ENCODE assay signal across 25 cellular contexts in the genomic region with DNA sequence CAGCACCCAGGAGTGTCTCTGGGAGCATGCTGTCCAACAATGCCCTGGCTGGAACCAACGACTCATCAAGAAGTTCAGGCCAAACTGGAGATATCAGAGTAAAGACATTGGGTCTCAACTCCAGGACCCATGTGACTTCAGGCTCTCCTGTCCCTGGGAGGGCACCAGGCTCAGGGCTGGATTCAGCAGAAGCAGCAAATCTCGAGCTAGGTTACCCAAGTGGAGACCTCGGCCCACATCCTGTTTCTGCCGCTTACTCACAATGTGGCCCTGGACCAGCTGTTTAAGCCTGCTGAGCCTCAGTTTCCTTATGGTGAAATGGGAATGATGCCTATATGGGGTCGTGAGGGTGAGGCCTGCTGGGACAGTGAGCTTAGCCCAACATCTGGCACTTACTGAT. TPM values are rescaled to one million over a fixed set of nuclear protein-coding genes. Genes with fewer than 3 reads are reported as not detected.
DNase-seq lines count a peak whose midpoint lies in the region; ATAC-seq, FAIRE-seq and TF ChIP-seq lines count a peak whose summit lies in the region.
"Had no signal": no experiment of that assay in that cellular context is flagged by ENCODE, and none has a peak within 500 bp of the region (broad histone marks: within the 10 kb centered on the region; RNA-seq: fewer than 3 reads in every experiment).

No MANE protein-coding gene starts in this region.

- H3K36me3 ChIP-seq in H1 (ENCODE audit: control insufficient read depth in 2 of 4, insufficient read depth in 4 of 4, low read length in 3 of 4): no peaks in the 10 kb centered on the region
- H3K36me3 ChIP-seq: SJSA1 had no signal

- peaks cover 0 to 7% of the 10 kb centered on the region in 2 experiments for H4K20me1 ChIP-seq in H1 (replicated peaks in 1 of 2; ENCODE audit: control insufficient read depth in 1 of 2, insufficient read depth in 2 of 2, low read length in 2 of 2)

- H2BK12ac ChIP-seq in H1 (ENCODE audit: low read depth, low read length): no peak overlapping the region

- H2AFZ ChIP-seq in H1 (ENCODE audit: low read length): no peak overlapping the region

- no peak overlapping the region for H3K4ac ChIP-seq in H1 (replicated peaks; ENCODE audit: insufficient read length, low read depth, low read length)

- TF ChIP-seq EP300 in H1 (IDR thresholded peaks at IDR 0.05; ENCODE audit: borderline replicate concordance in 1 of 2, low read depth in 2 of 2, low read length in 2 of 2): no peak

- H3K9me3 ChIP-seq in H1 (ENCODE audit: insufficient read depth in 2 of 2, low read depth in 1 of 2, low read length in 1 of 2): no peaks in the 10 kb centered on the region
- H3K9me3 ChIP-seq: SJSA1 had no signal

- ATAC-seq in HG02759 (IDR thresholded peaks at IDR 0.05; ENCODE audit: unreplicated experiment): no peak
- no peak for ATAC-seq in HG03565 (IDR thresholded peaks at IDR 0.05; ENCODE audit: unreplicated experiment)
- ATAC-seq: Right ventricle myocardium inferior had no signal

- no peak overlapping the region for H4K8ac ChIP-seq in H1 (ENCODE audit: extremely low read depth, insufficient read depth, low read length)

- no peak overlapping the region for H4K5ac ChIP-seq in H1 (ENCODE audit: insufficient read length, low read depth, low read length)

- no peak overlapping the region for H3K23ac ChIP-seq in H1 (ENCODE audit: insufficient read length)

- no peak overlapping the region for H2BK5ac ChIP-seq in H1 (ENCODE audit: low read depth, low read length)

- FAIRE-seq in H1 (lab: Jason Lieb, UNC): no peak
- FAIRE-seq: GM18507 had no signal

- H3K27ac ChIP-seq in H1 (ENCODE audit: low read depth, low read length): no peak overlapping the region
- H3K27ac ChIP-seq: SJSA1 had no signal

- no peak overlapping the region for H3K56ac ChIP-seq in H1 (replicated peaks; ENCODE audit: insufficient read length, low read depth, low read length)

- no peak for TF ChIP-seq CTCF in H1 (IDR thresholded peaks at IDR 0.05; ENCODE audit: control extremely low read depth in 1 of 3, insufficient read depth in 1 of 3, low read depth in 1 of 3, low read length in 3 of 3)

- no peaks in the 10 kb centered on the region for H3K79me1 ChIP-seq in H1 (ENCODE audit: low read depth, low read length)

- H3K18ac ChIP-seq in H1 (ENCODE audit: extremely low read depth, low read length): no peak overlapping the region

- 86% methylated on average over 5 of the region's 5 CpGs; no CpG with 5 or more reads in 1 of the 2 experiments for WGBS in H1 (ENCODE audit: extremely low coverage in 1 of 2, insufficient coverage in 1 of 2, insufficient read length in 1 of 2, insufficient replicate concordance in 2 of 2, low coverage in 1 of 2, low lambda C conversion rate in 2 of 2, missing lambda C conversion rate in 1 of 2), 2 experiments

- H2BK120ac ChIP-seq in H1 (replicated peaks; ENCODE audit: low read depth, low read length): no peak overlapping the region

- TF ChIP-seq POLR2A in H1 (IDR thresholded peaks at IDR 0.05; ENCODE audit: control extremely low read depth in 1 of 2, low read depth in 2 of 2, low read length in 2 of 2): no peak

- TF ChIP-seq RAD21 in H1 (IDR thresholded peaks at IDR 0.05 in 1 of 2, conservative IDR thresholded peaks at IDR 0.05 in 1 of 2; ENCODE audit: low read depth in 2 of 2, low read length in 2 of 2): no peak

- CTCF ChIA-PET in H1 (lab: Charles Lee; ENCODE audit: partially characterized antibody): interaction anchor here (0.9 to 2.3 kb wide), 5 partner anchors 10 to 91 kb away, joined by 3 to 11 read pairs (median 5); no protein-coding TSS in a partner anchor

- H3K4me2 ChIP-seq in H1 (ENCODE audit: insufficient read depth in 1 of 2, low read depth in 2 of 2, low read length in 2 of 2): no peak overlapping the region

- no peak overlapping the region for H2AK5ac ChIP-seq in H1 (ENCODE audit: low read depth, low read length)

- no peak overlapping the region for H2BK15ac ChIP-seq in H1 (ENCODE audit: low read length)

- POLR2A ChIA-PET in H1 (lab: Charles Lee; ENCODE audit: partially characterized antibody): interaction anchor here (1.4 to 1.5 kb wide), 2 partner anchors 9 kb away, joined by 4 to 5 read pairs; a partner anchor contains a TSS

- H3K4me1 ChIP-seq in H1 (replicated peaks in 1 of 4; ENCODE audit: control insufficient read depth in 3 of 4, insufficient read depth in 4 of 4, low read length in 3 of 4): no peaks in the 10 kb centered on the region
- H3K4me1 ChIP-seq: SJSA1 had no signal

- H3K14ac ChIP-seq in H1 (ENCODE audit: insufficient read length): no peak overlapping the region

- no peak overlapping the region for H3K9ac ChIP-seq in H1 (replicated peaks in 1 of 4; ENCODE audit: extremely low read depth in 1 of 4, low read depth in 3 of 4, low read length in 3 of 4)

- no peaks in the 10 kb centered on the region for H3K79me2 ChIP-seq in H1 (ENCODE audit: control insufficient read depth in 1 of 2, insufficient read depth in 2 of 2, low read length in 2 of 2)

- no peak overlapping the region for H3K4me3 ChIP-seq in H1 (ENCODE audit: extremely low read depth in 1 of 4, insufficient read depth in 2 of 4, low read depth in 3 of 4, low read length in 4 of 4)
- H3K4me3 ChIP-seq: SJSA1 had no signal

- no peaks in the 10 kb centered on the region for H3K27me3 ChIP-seq in H1 (replicated peaks in 1 of 4; ENCODE audit: control insufficient read depth in 3 of 4, extremely low read depth in 1 of 4, insufficient read depth in 3 of 4, low read length in 3 of 4)
- H3K27me3 ChIP-seq: SJSA1 had no signal

- DNase-seq in activated CD4-positive, alpha-beta T cell treated with anti-CD3 and anti-CD28 coated beads for 48 hours: peak; percentile 12
- DNase-seq in activated CD4-positive, alpha-beta T cell treated with anti-CD3 and anti-CD28 coated beads, Interleukin-2, amount 50 U/mL, for 48 hours: no peak
- DNase-seq in A172 (ENCODE audit: low spot score): peak; percentile 19
- peak; percentile 20 for DNase-seq in NCI-H226
- DNase-seq in H1 (ENCODE audit: low read depth in 1 of 2, low spot score in 2 of 2): no peak
- DNase-seq in Ammon's horn (ENCODE audit: low spot score): no peak
- DNase-seq: 8988T, AML-193, GDM1, Kasumi-1, NCI-H1048, NCI-H1417 treated with DMSO at 0.1 percent for 48 hours, NCI-H187, NCI-H446 treated with DMSO at 0.1 percent for 48 hours, NCI-H526 treated with DMSO at 0.1 percent for 48 hours, OCI-M1 had no signal

- no peak overlapping the region for H4K91ac ChIP-seq in H1 (replicated peaks; ENCODE audit: insufficient read length, low read length)

- H3K23me2 ChIP-seq in H1 (ENCODE audit: low read depth, low read length): peaks cover 5% of the 10 kb centered on the region; the same call in 1 of the 2 replicates

- H2BK20ac ChIP-seq in H1 (ENCODE audit: low read length): no peak overlapping the region

TF ChIP-seq in H1, 55 proteins besides CTCF, POLR2A, EP300 and RAD21 (continues in another document):
- no peak for TF ChIP-seq MAFK (IDR thresholded peaks at IDR 0.05; ENCODE audit: low read depth, low read length)
- peak; percentile 37 for TF ChIP-seq TAF7 (optimal IDR thresholded peaks at IDR 0.05; ENCODE audit: borderline replicate concordance, low read depth, low read length)
- TF ChIP-seq, protein P1, sequence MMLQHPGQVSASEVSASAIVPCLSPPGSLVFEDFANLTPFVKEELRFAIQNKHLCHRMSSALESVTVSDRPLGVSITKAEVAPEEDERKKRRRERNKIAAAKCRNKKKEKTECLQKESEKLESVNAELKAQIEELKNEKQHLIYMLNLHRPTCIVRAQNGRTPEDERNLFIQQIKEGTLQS (IDR thresholded peaks at IDR 0.05; ENCODE audit: insufficient read depth, low read depth, low read length): no peak
- TF ChIP-seq KDM4A (IDR thresholded peaks at IDR 0.05; ENCODE audit: low read depth, low read length, severe bottlenecking): no peak

RNA-seq across cellular contexts. Expression of a gene that starts 9.3 kb away (rescaled TPM):
- 2.1 TPM in 1 of 2 replicates, not detected in the other for total RNA-seq in A172 (2014; rRNA removed; shearing (Covaris generic))
- not detected in 2 replicates for total RNA-seq in H1 (2021; fragmentation: NEBNext Ultra II Directional; extraction: Animal tissue kit (Norgen Biotek cat#: 25700))
- polyA plus RNA-seq in H1 (2011; rRNA removed): 0.06 TPM in 2 replicates
- polyA plus RNA-seq in H1 (2011; cell fraction: cytosol; rRNA removed): 0.03 TPM
- polyA plus RNA-seq in H1 (2011; cell fraction: nucleus; rRNA removed): 0.31 TPM
- polyA plus RNA-seq in H1 (2012, experiment 1 of 2): 0.03 to 0.15 TPM (median 0.07 TPM) in 3 of 4 replicates, not detected in the other
- not detected for polyA plus RNA-seq in H1 (2012, experiment 2 of 2)
- polyA plus RNA-seq in H1 (2013, experiment 1 of 2): 0.02 TPM
- 0.04 TPM for polyA plus RNA-seq in H1 (2013, experiment 2 of 2)
- polyA minus RNA-seq in H1 (2011; rRNA and poly(A)+ RNA removed): not detected in 2 replicates
- not detected for polyA minus RNA-seq in H1 (2011; cell fraction: cytosol; rRNA and poly(A)+ RNA removed)
- polyA minus RNA-seq in H1 (2011; cell fraction: nucleus; rRNA and poly(A)+ RNA removed): not detected
- total RNA-seq: H4, MCF 10A, SJSA1 had no signal
- polyA plus RNA-seq: AG04450, CD14-positive monocyte had no signal

Comparison
In these comparisons a context has a peak if more than half of its experiments do, and no peak if none do; other contexts are left out.
1. DNase-seq: peak in activated CD4-positive, alpha-beta T cell treated with anti-CD3 and anti-CD28 coated beads for 48 hours (single experiment), A172 (single experiment) and NCI-H226 (single experiment); none in activated CD4-positive, alpha-beta T cell treated with anti-CD3 and anti-CD28 coated beads, Interleukin-2, amount 50 U/mL, for 48 hours (0 of 2), H1 (0 of 2) and Ammon's horn (single experiment).